Comparison of ENCODE assay signal across 9 cellular contexts in the genomic region with DNA sequence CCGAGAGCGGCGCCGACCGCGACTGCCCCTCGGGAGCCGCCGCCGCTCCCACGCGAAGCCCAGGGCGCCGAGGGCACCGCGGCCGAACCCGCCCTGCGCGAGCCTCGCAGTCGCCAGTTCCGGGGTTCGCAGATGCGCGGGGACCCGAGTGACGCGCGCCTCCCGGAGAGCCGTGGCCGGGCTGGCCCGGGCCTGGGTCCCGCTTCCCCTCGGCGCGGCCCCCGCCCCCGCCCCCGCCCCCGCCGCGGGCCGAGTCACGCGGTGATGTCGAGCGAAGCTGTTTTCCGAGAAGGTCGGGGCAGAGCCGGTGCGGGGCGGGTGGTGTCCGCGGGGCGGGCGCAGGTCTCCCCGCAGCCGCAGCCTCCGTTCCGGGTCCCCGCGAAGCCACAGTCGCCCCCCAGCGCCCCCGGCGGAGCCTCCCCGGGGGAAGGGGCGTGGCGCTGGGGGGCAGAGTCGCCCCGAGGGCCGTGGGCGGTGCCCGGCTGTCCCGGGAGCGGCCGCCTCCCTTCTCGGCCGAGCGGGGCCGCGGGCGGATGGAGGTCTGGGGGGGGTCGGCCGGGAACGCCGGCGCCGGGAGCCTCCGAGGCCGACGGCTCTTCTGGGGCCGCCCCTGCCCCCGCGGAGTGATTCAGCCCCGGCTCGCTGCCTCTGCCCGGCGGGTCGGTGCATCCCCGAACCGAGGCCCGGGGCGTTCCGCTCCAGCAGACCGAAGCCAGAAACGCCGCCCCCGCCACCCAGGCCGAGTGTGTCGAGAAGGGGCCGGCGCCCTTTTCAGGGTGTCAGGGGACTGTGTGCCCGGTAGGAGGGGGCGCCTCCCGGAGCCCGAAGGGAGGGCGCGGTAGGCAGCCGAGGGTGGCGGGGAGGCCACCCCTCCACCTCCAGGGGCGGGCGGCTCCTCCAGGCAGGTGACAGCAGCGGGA. TPM values are rescaled to one million over a fixed set of nuclear protein-coding genes. Genes with fewer than 3 reads are reported as not detected.
A peak's percentile ranks its signal among the peaks of the same experiment; 100 is the strongest.
DNase-seq lines count a peak whose midpoint lies in the region; TF ChIP-seq lines count a peak whose summit lies in the region.
"Had no signal": no experiment of that assay in that cellular context is flagged by ENCODE, and none has a peak within 500 bp of the region (broad histone marks: within the 10 kb centered on the region; RNA-seq: fewer than 3 reads in every experiment).

No MANE protein-coding gene starts in this region.

- intact Hi-C loops in spleen (cut with DNase I; ENCODE audit: low total_unique reads): no loop called here

- H3K36me3 ChIP-seq in adipocyte (ENCODE audit: control insufficient read depth, insufficient read depth, low read length, severe bottlenecking) (no peaks in the 10 kb centered on the region), iPS-18a (ENCODE audit: control insufficient read depth, low read depth, low read length) (no peaks in the 10 kb centered on the region), spleen (peaks cover 0 to 14% (median 0%) of the 10 kb centered on the region in 6 donors)

- H3K4me3 ChIP-seq in adipocyte (ENCODE audit: low read length): peak overlapping the region; percentile 88
- H3K4me3 ChIP-seq in iPS-18a (ENCODE audit: low read length): peak overlapping the region; percentile 35
- peak overlapping the region; percentile 42 to 84 (median 62) for H3K4me3 ChIP-seq in spleen

- H3K27me3 ChIP-seq in adipocyte (replicated peaks; ENCODE audit: control insufficient read depth, insufficient read depth, low read length): no peaks in the 10 kb centered on the region
- H3K27me3 ChIP-seq in iPS-18a (ENCODE audit: control insufficient read depth, insufficient read depth, low read length): peaks cover 48% of the 10 kb centered on the region
- H3K27me3 ChIP-seq in spleen (replicated peaks in 1 of 7): peaks cover 0 to 45% (median 5%) of the 10 kb centered on the region in 7 donors

- DNase-seq in GM03348 (ENCODE audit: low spot score) (peak; percentile 86), OCI-M1 (lab: John Stamatoyannopoulos, UW) (peak; percentile 29), adipocyte (ENCODE audit: low read depth) (peak; percentile 73), spleen (peak; percentile 93), NCI-H2171 (lab: John Stamatoyannopoulos, UW) (no peak), NCI-H526 treated with DMSO at 0.1 percent for 48 hours (lab: John Stamatoyannopoulos, UW) (no peak), NCI-H446 (lab: John Stamatoyannopoulos, UW) (no peak)

- H3K9me3 ChIP-seq in adipocyte (ENCODE audit: control insufficient read depth, low read length): no peaks in the 10 kb centered on the region
- no peaks in the 10 kb centered on the region for H3K9me3 ChIP-seq in iPS-18a (ENCODE audit: control insufficient read depth, low read depth, low read length)
- H3K9me3 ChIP-seq in spleen: no peaks in the 10 kb centered on the region

- H3K4me1 ChIP-seq in adipocyte (ENCODE audit: control insufficient read depth, insufficient read depth, low read length) (peaks cover 55% of the 10 kb centered on the region), iPS-18a (ENCODE audit: control insufficient read depth, low read depth, low read length) (peaks cover 16% of the 10 kb centered on the region), spleen (peaks cover 13 to 78% (median 48%) of the 10 kb centered on the region in 6 donors)

- H3K9ac ChIP-seq in adipocyte (ENCODE audit: low read length): peak overlapping the region; percentile 94
- no peak overlapping the region for H3K9ac ChIP-seq in iPS-18a (ENCODE audit: low read length)
- H3K9ac ChIP-seq: KMS-11 had no signal

- no peak overlapping the region for H3K27ac ChIP-seq in iPS-18a (ENCODE audit: low read length)
- H3K27ac ChIP-seq in spleen: peak overlapping the region; percentile 8 to 91 (median 76)
- H3K27ac ChIP-seq: KMS-11 had no signal

- WGBS in spleen, 5 donors: 1 to 4% (median 2%) methylated on average over 23 to 126 of the region's 126 CpGs

- TF ChIP-seq CTCF in spleen (IDR thresholded peaks at IDR 0.05 in 8 of 11, conservative IDR thresholded peaks at IDR 0.05 in 3 of 11): no peak

- no peak for TF ChIP-seq POLR2A in spleen (IDR thresholded peaks at IDR 0.05)

RNA-seq across cellular contexts. Expression of gene METRNL, which starts 1.5 kb away (rescaled TPM):
- 10 to 100 TPM; 14.7 to 51.2 (median 38.5) TPM for total RNA-seq in spleen
- polyA plus RNA-seq in spleen: 10 to 100 TPM; 15.3 to 26.5 (median 21.8) TPM

Comparison
In these comparisons a context has a peak if more than half of its experiments do, and no peak if none do; other contexts are left out.
1. DNase-seq: peak in GM03348 (single experiment), OCI-M1 (single experiment), adipocyte (single experiment) and spleen (single experiment); none in NCI-H2171 (single experiment), NCI-H526 treated with DMSO at 0.1 percent for 48 hours (single experiment) and NCI-H446 (0 of 2).
2. H3K4me3 ChIP-seq: peak in every context shown above with its lines; median percentile 88 in adipocyte; 62 in spleen; 35 in iPS-18a.